In genomic region chr11:46593550-46594382, GRCh38 we compare ENCODE assay signal across 1 cellular context.
TF ChIP-seq lines count a peak whose summit lies in the region.

Gene AMBRA1, minus strand, starts transcription at chr11:46594023. Its CDS starts 45,643 bp downstream, at chr11:46548380.

TF ChIP-seq in HEK293, 187 proteins besides CTCF, POLR2A, EP300 and RAD21 (continued from another document and continues in another):
- peak; percentile 43; the same call in 1 of the 2 replicates for TF ChIP-seq ZNF639 (tag by site-specific recombination; IDR thresholded peaks at IDR 0.05)
- TF ChIP-seq ZSCAN23 (tag by site-specific recombination; IDR thresholded peaks at IDR 0.05) = 0 out of 2 replicates have a peak, but pooled peaks have one; percentile 16
- no peak for TF ChIP-seq ZNF292 (tag by site-specific recombination; IDR thresholded peaks at IDR 0.05; ENCODE audit: borderline replicate concordance, low read depth)
- TF ChIP-seq SP7 (tag by site-specific recombination; IDR thresholded peaks at IDR 0.05) = peak; percentile 51; the same call in 1 of the 2 replicates
- TF ChIP-seq GLIS1 (tag by site-specific recombination; IDR thresholded peaks at IDR 0.05) = 0 out of 2 replicates have a peak, but pooled peaks have one; percentile 13
- TF ChIP-seq ZSCAN30 (tag by site-specific recombination; IDR thresholded peaks at IDR 0.05) = 0 out of 2 replicates have a peak, but pooled peaks have one; percentile 57
- no peak for TF ChIP-seq ZNF530 (tag by site-specific recombination; IDR thresholded peaks at IDR 0.05; ENCODE audit: low read depth)
- TF ChIP-seq ZBTB20 (tag by site-specific recombination; IDR thresholded peaks at IDR 0.05) = peak; percentile 46; the same call in 1 of the 2 replicates
- no peak for TF ChIP-seq ZNF768 (tag by site-specific recombination; IDR thresholded peaks at IDR 0.05)
- TF ChIP-seq ZNF311 (tag by site-specific recombination; IDR thresholded peaks at IDR 0.05; ENCODE audit: borderline replicate concordance) = no peak
- TF ChIP-seq ZBTB44 (tag by site-specific recombination; IDR thresholded peaks at IDR 0.05) = 0 out of 2 replicates have a peak, but pooled peaks have one; percentile 16
- peak; percentile 57; the same call in 1 of the 2 replicates for TF ChIP-seq GLIS2 (tag by site-specific recombination; IDR thresholded peaks at IDR 0.05)
- peak; percentile 73 for TF ChIP-seq ZNF660 (tag by site-specific recombination; IDR thresholded peaks at IDR 0.05)
- TF ChIP-seq SALL2 (tag by site-specific recombination; IDR thresholded peaks at IDR 0.05; ENCODE audit: borderline replicate concordance) = no peak
- no peak for TF ChIP-seq ZNF132 (tag by site-specific recombination; IDR thresholded peaks at IDR 0.05; ENCODE audit: borderline replicate concordance)
- TF ChIP-seq GLI4 (tag by site-specific recombination; IDR thresholded peaks at IDR 0.05) = no peak
- TF ChIP-seq ZNF792 (tag by site-specific recombination; IDR thresholded peaks at IDR 0.05) = no peak
- TF ChIP-seq TCF7L2 (IDR thresholded peaks at IDR 0.05; ENCODE audit: borderline replicate concordance, low read depth, low read length) = no peak
- TF ChIP-seq ZBTB26 (tag by site-specific recombination; optimal IDR thresholded peaks at IDR 0.05) = peak; percentile 30
- no peak for TF ChIP-seq ZNF433 (tag by site-specific recombination; IDR thresholded peaks at IDR 0.05; ENCODE audit: low read depth)
- no peak for TF ChIP-seq ATF2 (tag by site-specific recombination; IDR thresholded peaks at IDR 0.05; ENCODE audit: low read depth)
- TF ChIP-seq ZNF354C (tag by site-specific recombination; IDR thresholded peaks at IDR 0.05; ENCODE audit: borderline replicate concordance, low read depth) = no peak
- no peak for TF ChIP-seq ZNF174 (tag by site-specific recombination; IDR thresholded peaks at IDR 0.05)
- TF ChIP-seq ZNF18 (tag by site-specific recombination; IDR thresholded peaks at IDR 0.05) = no peak
- no peak for TF ChIP-seq PRDM2 (tag by site-specific recombination; IDR thresholded peaks at IDR 0.05; ENCODE audit: borderline replicate concordance)
- no peak for TF ChIP-seq ZBTB10 (tag by site-specific recombination; IDR thresholded peaks at IDR 0.05)
- TF ChIP-seq ZSCAN16 (tag by site-specific recombination; IDR thresholded peaks at IDR 0.05) = no peak
- no peak for TF ChIP-seq ZNF571 (tag by site-specific recombination; IDR thresholded peaks at IDR 0.05)
- peak; percentile 18; the same call in 1 of the 2 replicates for TF ChIP-seq SCRT1 (tag by site-specific recombination; IDR thresholded peaks at IDR 0.05; ENCODE audit: borderline replicate concordance)
- TF ChIP-seq ZNF302 (tag by site-specific recombination; IDR thresholded peaks at IDR 0.05; ENCODE audit: low read depth) = no peak
- TF ChIP-seq ZNF488 (tag by site-specific recombination; IDR thresholded peaks at IDR 0.05) = no peak
- no peak for TF ChIP-seq ZNF704 (tag by site-specific recombination; IDR thresholded peaks at IDR 0.05)
- TF ChIP-seq ZNF280D (tag by site-specific recombination; IDR thresholded peaks at IDR 0.05) = no peak
- TF ChIP-seq ZNF221 (tag by site-specific recombination; IDR thresholded peaks at IDR 0.05; ENCODE audit: borderline replicate concordance) = no peak
- peak; percentile 30; the same call in 1 of the 2 replicates for TF ChIP-seq ZNF843 (tag by site-specific recombination; IDR thresholded peaks at IDR 0.05)
- no peak for TF ChIP-seq ZFP3 (tag by site-specific recombination; IDR thresholded peaks at IDR 0.05; ENCODE audit: low read depth)
